In the genomic region with DNA sequence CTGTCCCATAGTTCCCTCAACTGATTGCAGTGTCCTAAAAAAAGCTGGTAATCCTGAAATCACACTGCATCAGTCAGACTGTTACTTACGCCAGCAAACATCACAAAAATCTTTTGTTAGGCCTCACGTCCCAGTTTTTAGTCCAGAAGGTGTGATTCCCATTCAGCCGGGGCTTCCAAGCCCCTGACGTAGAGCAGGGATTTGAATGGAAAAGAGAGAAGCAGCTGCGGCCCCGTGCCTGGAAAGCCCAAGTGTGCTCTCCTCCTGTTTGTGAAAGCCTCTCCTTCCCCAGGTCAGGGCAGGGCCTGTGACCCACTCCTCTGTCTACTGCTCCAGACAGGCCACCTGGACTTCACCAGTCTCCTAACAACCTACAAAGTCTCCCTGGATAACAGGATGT, we compare ENCODE assay signal across 26 cellular contexts.
"Had no signal": no experiment of that assay in that cellular context is flagged by ENCODE, and none has a peak within 500 bp of the region (broad histone marks: within the 10 kb centered on the region; RNA-seq: fewer than 3 reads in every experiment).

No MANE protein-coding gene starts in this region.

- DNase-seq: activated CD4-positive, alpha-beta memory T cell treated with anti-CD3 and anti-CD28 coated beads, Interleukin-2, amount 10 ng/mL, durations not matched to agents 7 days and 5 days; activated CD4-positive, alpha-beta T cell treated with anti-CD3 and anti-CD28 coated beads for 1 hour; activated CD4-positive, alpha-beta T cell treated with anti-CD3 and anti-CD28 coated beads for 48 hours; activated CD4-positive, CD25-positive, alpha-beta regulatory T cell; activated effector memory CD4-positive, alpha-beta T cell treated with anti-CD3 and anti-CD28 coated beads, Interleukin-2, amount 50 U/mL, for 16 hours; activated naive CD4-positive, alpha-beta T cell treated with Interleukin-2 at 50 U/mL for 16 hours; activated T-cell treated with anti-CD3 and anti-CD28 coated beads, Interleukin-2, amount 50 U/mL, for 1 hour; activated T-cell treated with anti-CD3 and anti-CD28 coated beads, Interleukin-2, amount 50 U/mL, for 72 hours; adrenal gland; body of pancreas; MM.1S; MV-4-11; NCI-H1092; NCI-H1436 treated with DMSO at 0.1 percent for 48 hours; NCI-H187 treated with DMSO at 0.1 percent for 48 hours; NCI-H2081; NCI-H2171 treated with DMSO at 0.1 percent for 48 hours; NCI-H2227 treated with DMSO at 0.1 percent for 48 hours; NCI-H526 treated with DMSO at 0.1 percent for 48 hours; PC-9; SJCRH30; T1000; WERI-Rb-1 had no signal

- ATAC-seq: activated naive CD4-positive, alpha-beta T cell treated with anti-CD3 and anti-CD28 coated beads, Interleukin-2, amount 50 U/mL, for 72 hours; activated T-cell treated with anti-CD3 and anti-CD28 coated beads, Interleukin-2, amount 50 U/mL, for 72 hours; activated T-helper 17 cell treated with anti-CD3 and anti-CD28 coated beads, Interleukin-2, amount 50 U/mL, for 72 hours; body of pancreas; Right ventricle myocardium inferior had no signal
